18 cellular contexts compared by ENCODE assay signal in the genomic region with DNA sequence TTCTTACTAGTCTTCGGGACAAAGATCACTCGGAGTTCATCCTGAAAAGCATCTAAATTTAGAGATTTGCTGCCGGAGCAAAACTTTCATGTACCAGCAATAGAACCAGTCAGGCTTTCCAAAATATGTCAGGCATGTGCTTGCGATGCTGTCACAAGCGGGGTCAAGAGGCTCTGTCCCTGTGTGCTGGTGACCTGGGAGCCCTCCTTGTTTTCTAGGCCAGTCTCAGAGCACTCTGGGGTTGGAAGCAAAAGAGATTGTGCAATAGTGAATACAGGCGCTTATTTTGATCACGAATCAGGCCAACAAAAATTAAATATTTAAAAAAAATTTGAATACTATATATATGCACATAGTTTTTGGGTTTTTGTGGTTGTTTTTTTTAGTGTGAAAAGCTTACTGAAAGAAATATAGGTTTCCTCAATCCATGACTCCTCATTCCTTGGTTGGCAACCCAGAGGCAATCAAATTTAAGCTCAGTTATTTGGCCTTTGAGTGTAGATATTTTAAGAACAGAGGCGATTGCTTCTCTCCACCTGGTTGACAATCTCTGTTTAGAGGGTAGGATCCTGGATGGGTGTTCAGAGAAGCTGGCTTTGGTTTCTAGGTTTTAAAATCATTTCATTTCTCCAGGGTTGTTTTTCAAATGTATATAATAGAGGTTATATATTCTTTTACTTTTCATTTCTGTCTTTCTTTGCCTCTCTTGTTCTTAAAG. TPM values are rescaled to one million over a fixed set of nuclear protein-coding genes. Genes with fewer than 3 reads are reported as not detected.
DNase-seq lines count a peak whose midpoint lies in the region; ATAC-seq, FAIRE-seq and TF ChIP-seq lines count a peak whose summit lies in the region.
"Had no signal": no experiment of that assay in that cellular context is flagged by ENCODE, and none has a peak within 500 bp of the region (broad histone marks: within the 10 kb centered on the region; RNA-seq: fewer than 3 reads in every experiment).

No MANE protein-coding gene starts in this region.

- H3K9me3 ChIP-seq in gastroesophageal sphincter: no peaks in the 10 kb centered on the region
- H3K9me3 ChIP-seq in kidney (ENCODE audit: control insufficient read depth in 1 of 2, low read length in 2 of 2): no peaks in the 10 kb centered on the region
- H3K9me3 ChIP-seq in psoas muscle: no peaks in the 10 kb centered on the region
- H3K9me3 ChIP-seq in aorta (ENCODE audit: control insufficient read depth, low read length): no peaks in the 10 kb centered on the region
- H3K9me3 ChIP-seq: uterus had no signal

- no peak for TF ChIP-seq POLR2A in gastroesophageal sphincter (IDR thresholded peaks at IDR 0.05)

- no peaks in the 10 kb centered on the region for H3K27me3 ChIP-seq in gastroesophageal sphincter
- H3K27me3 ChIP-seq in psoas muscle (ENCODE audit: insufficient read depth in 3 of 3, low read length in 2 of 3): no peaks in the 10 kb centered on the region
- H3K27me3 ChIP-seq in aorta (ENCODE audit: control insufficient read depth in 1 of 2, insufficient read depth in 2 of 2, low read length in 1 of 2): no peaks in the 10 kb centered on the region
- H3K27me3 ChIP-seq: brain microvascular endothelial cell, uterus had no signal

- intact Hi-C loops in kidney (cut with DNase I) (no loop called here), psoas muscle (cut with DNase I) (loop anchor here in 1 of 2 donors (5.0 kb wide), 1 partner anchor 45 kb away; no protein-coding TSS in a partner anchor), aorta (cut with DNase I) (no loop called here), left colon (cut with DNase I, micrococcal nuclease) (no loop called here)

- FAIRE-seq in kidney (lab: Jason Lieb, UNC): no peak
- FAIRE-seq: endometrium, RCC 7860 had no signal

- no peak for TF ChIP-seq EP300 in gastroesophageal sphincter (IDR thresholded peaks at IDR 0.05)

- H3K4me1 ChIP-seq in gastroesophageal sphincter (peaks cover 0 to 15% (median 0%) of the 10 kb centered on the region in 3 donors), kidney (ENCODE audit: control insufficient read depth in 1 of 2, insufficient read depth in 1 of 2, low read depth in 1 of 2, low read length in 2 of 2) (peaks cover 0 to 3% of the 10 kb centered on the region in 2 donors), psoas muscle (peaks cover 39% of the 10 kb centered on the region), aorta (ENCODE audit: control insufficient read depth in 1 of 2, insufficient read depth in 2 of 2, low read length in 2 of 2) (no peaks in the 10 kb centered on the region)
- H3K4me1 ChIP-seq: uterus had no signal

- 47 to 65% methylated on average over 7 to 8 of the region's 8 CpGs for WGBS in gastroesophageal sphincter (ENCODE audit: low coverage in 1 of 2), 2 donors
- WGBS in psoas muscle, 3 donors: 20 to 24% (median 21%) methylated on average over 8 of the region's 8 CpGs
- WGBS in aorta, 2 donors: 18% methylated on average over 8 of the region's 8 CpGs

- H3K36me3 ChIP-seq in gastroesophageal sphincter: no peaks in the 10 kb centered on the region
- H3K36me3 ChIP-seq in kidney (ENCODE audit: control insufficient read depth in 1 of 2, insufficient read depth in 2 of 2, low read length in 2 of 2): no peaks in the 10 kb centered on the region
- H3K36me3 ChIP-seq in psoas muscle (ENCODE audit: insufficient read depth in 1 of 2, low read depth in 1 of 2): no peaks in the 10 kb centered on the region
- H3K36me3 ChIP-seq in aorta (ENCODE audit: control insufficient read depth in 1 of 2, insufficient read depth in 2 of 2, low read length in 1 of 2): no peaks in the 10 kb centered on the region
- H3K36me3 ChIP-seq: brain microvascular endothelial cell, uterus, WERI-Rb-1 had no signal

- H3K27ac ChIP-seq in gastroesophageal sphincter: peak overlapping the region in 2 of 4 donors; percentile 18 to 37
- no peak overlapping the region for H3K27ac ChIP-seq in kidney (ENCODE audit: low read depth in 2 of 2, low read length in 2 of 2)
- H3K27ac ChIP-seq in psoas muscle: peak overlapping the region; percentile 68
- no peak overlapping the region for H3K27ac ChIP-seq in aorta (ENCODE audit: low read depth in 1 of 2, low read length in 2 of 2)
- H3K27ac ChIP-seq: brain microvascular endothelial cell, uterus, WERI-Rb-1 had no signal

- no peak overlapping the region for H3K4me3 ChIP-seq in gastroesophageal sphincter
- H3K4me3 ChIP-seq in kidney (ENCODE audit: low read length in 2 of 2): no peak overlapping the region
- H3K4me3 ChIP-seq in psoas muscle: peak overlapping the region; percentile 21
- H3K4me3 ChIP-seq in aorta (ENCODE audit: low read length in 2 of 2): no peak overlapping the region
- H3K4me3 ChIP-seq: uterus had no signal

- H3K9ac ChIP-seq in kidney (ENCODE audit: low read length in 2 of 2): no peak overlapping the region

- peak; percentile 90 for DNase-seq in kidney
- DNase-seq in psoas muscle: peak; percentile 31 to 82
- DNase-seq in aorta: no peak
- DNase-seq in left colon: no peak
- DNase-seq: activated CD4-positive, alpha-beta T cell treated with anti-CD3 and anti-CD28 coated beads, Interleukin-2, amount 10 ng/mL, durations not matched to agents 7 days and 5 days; brain microvascular endothelial cell; CD4-positive, CD25-positive, alpha-beta regulatory T cell; MM.1S; NCI-H1417 treated with DMSO at 0.1 percent for 48 hours; NCI-H524 treated with DMSO at 0.1 percent for 48 hours; stimulated activated CD4-positive, alpha-beta T cell treated with anti-CD3 and anti-CD28 coated beads, Interleukin-15, amount 100 ng/mL, for 24 hours; WERI-Rb-1 had no signal

- peak; percentile 61 for ATAC-seq in gastroesophageal sphincter
- peak; percentile 67 to 98 (median 95) for ATAC-seq in psoas muscle
- peak; percentile 80 for ATAC-seq in aorta (ENCODE audit: low FRiP score)
- no peak for ATAC-seq in GM18873 (IDR thresholded peaks at IDR 0.05; ENCODE audit: low FRiP score, unreplicated experiment)
- no peak for ATAC-seq in HG03460 (IDR thresholded peaks at IDR 0.05; ENCODE audit: unreplicated experiment)
- ATAC-seq in left colon: no peak

- TF ChIP-seq CTCF in gastroesophageal sphincter (IDR thresholded peaks at IDR 0.05) (no peak), kidney (IDR thresholded peaks at IDR 0.05; ENCODE audit: borderline replicate concordance, extremely low read depth, insufficient read depth) (no peak), psoas muscle (IDR thresholded peaks at IDR 0.05) (no peak)

RNA-seq across cellular contexts. Expression of a gene that starts 8.4 kb away (rescaled TPM):
- total RNA-seq in gastroesophageal sphincter: 100 to 1,000 TPM in 3 of 4 donors, 10 to 100 TPM in 1; 94.8 to 148 (median 126) TPM
- 61.3 TPM for total RNA-seq in kidney
- polyA plus RNA-seq in kidney (ENCODE audit: insufficient read depth, low read depth, low replicate concordance): 8.4 TPM
- total RNA-seq in psoas muscle: 100 to 1,000 TPM in 2 of 4 donors, 10 to 100 TPM in 2; 77.8 to 162 (median 123) TPM
- polyA plus RNA-seq in psoas muscle: 10 to 100 TPM in 2 of 3 donors, 1 to 10 TPM in 1; 3.3 to 52.8 (median 25.7) TPM
- total RNA-seq in aorta: 10 to 100 TPM; 33.7 to 62.6 TPM
- polyA plus RNA-seq in aorta: 10 to 100 TPM; 10.8 to 14.1 TPM
- total RNA-seq in left colon: 10 to 100 TPM; 29.6 to 57.2 TPM

Comparison
In these comparisons a context has a peak if more than half of its experiments do, and no peak if none do; other contexts are left out.
1. ATAC-seq: peak in gastroesophageal sphincter (single experiment), psoas muscle (4 of 4) and aorta (single experiment); none in GM18873 (single experiment), HG03460 (single experiment) and left colon (single experiment).
2. DNase-seq: peak in kidney (single experiment) and psoas muscle (2 of 2); none in aorta (0 of 2) and left colon (0 of 2).